In the genomic region with DNA sequence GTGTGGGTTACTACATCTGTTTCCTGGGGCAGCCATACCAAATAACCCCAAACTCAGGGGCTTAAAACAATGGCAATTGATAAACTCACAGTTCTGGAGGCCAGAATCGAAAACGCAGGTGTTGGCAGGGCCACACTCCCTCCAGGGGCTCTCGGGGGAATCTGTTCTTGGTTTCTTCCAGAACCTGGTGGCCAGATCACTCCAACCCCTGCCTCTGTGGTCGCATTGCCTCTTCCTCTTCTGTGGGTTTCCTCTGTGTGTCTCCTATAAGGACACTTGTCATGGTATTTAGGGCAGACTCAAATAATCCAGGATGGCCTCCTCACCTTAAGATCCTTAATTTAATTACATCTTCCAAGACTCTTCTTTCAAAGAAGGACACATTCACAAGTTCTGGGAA, we compare ENCODE assay signal across 27 cellular contexts.
"Had no signal": no experiment of that assay in that cellular context is flagged by ENCODE, and none has a peak within 500 bp of the region (broad histone marks: within the 10 kb centered on the region; RNA-seq: fewer than 3 reads in every experiment).

No MANE protein-coding gene starts in this region.

- H3K4me3 Mint-ChIP-seq: activated naive CD8-positive, alpha-beta T cell; activated T-cell treated with anti-CD3 and anti-CD28 coated beads, Interleukin-2, amount 50 U/mL, for 72 hours; naive B cell; nephron progenitor cell; stimulated activated effector memory CD8-positive, alpha-beta T cell treated with anti-CD3 and anti-CD28 coated beads, Interleukin-12 subunit alpha, Interleukin-12 subunit beta, amount 100 ng/mL, for 72 hours had no signal

- ATAC-seq: activated T-cell treated with anti-CD3 and anti-CD28 coated beads, Interleukin-2, amount 50 U/mL, for 72 hours; body of pancreas; sciatic nerve; stimulated activated effector memory CD8-positive, alpha-beta T cell treated with anti-CD3 and anti-CD28 coated beads, Interleukin-12 subunit alpha, Interleukin-12 subunit beta, amount 100 ng/mL, for 72 hours; upper lobe of right lung had no signal

- H3K27ac Mint-ChIP-seq: activated naive CD8-positive, alpha-beta T cell; activated T-cell treated with anti-CD3 and anti-CD28 coated beads, Interleukin-2, amount 50 U/mL, for 72 hours; nephron progenitor cell; progenitor cell of endocrine pancreas; stimulated activated effector memory CD8-positive, alpha-beta T cell treated with anti-CD3 and anti-CD28 coated beads, Interleukin-12 subunit alpha, Interleukin-12 subunit beta, amount 100 ng/mL, for 72 hours had no signal

- H3K4me1 ChIP-seq: body of pancreas, colonic mucosa, upper lobe of right lung had no signal

- FAIRE-seq: frontal cortex, islet of Langerhans had no signal

- H3K9me3 Mint-ChIP-seq: stimulated activated effector memory CD8-positive, alpha-beta T cell treated with anti-CD3 and anti-CD28 coated beads, Interleukin-12 subunit alpha, Interleukin-12 subunit beta, amount 100 ng/mL, for 72 hours had no signal

- H3K4me3 ChIP-seq: body of pancreas, cardiac muscle cell, colonic mucosa, left ventricle myocardium inferior, ovary, skin epidermis, stomach, thyroid gland, upper lobe of right lung had no signal

- H3K36me3 ChIP-seq: cardiac muscle cell, colonic mucosa, left ventricle myocardium inferior, ovary, stomach, thyroid gland, upper lobe of right lung had no signal

- H3K9me3 ChIP-seq: body of pancreas, colonic mucosa, left ventricle myocardium inferior, ovary, stomach, thyroid gland, upper lobe of right lung had no signal

- DNase-seq: activated CD4-positive, alpha-beta T cell treated with anti-CD3 and anti-CD28 coated beads for 4 hours; activated CD4-positive, alpha-beta T cell treated with anti-CD3 and anti-CD28 coated beads, Interleukin-2, amount 50 U/mL, for 4 hours; activated naive CD4-positive, alpha-beta T cell treated with Interleukin-2 at 50 U/mL for 16 hours; activated T-cell treated with anti-CD3 and anti-CD28 coated beads for 4 hours; activated T-cell treated with anti-CD3 and anti-CD28 coated beads, Interleukin-2, amount 50 U/mL, for 72 hours; aorta; body of pancreas; cerebellar nuclear complex; colonic mucosa; effector CD8-positive, alpha-beta T cell; left ventricle myocardium inferior; naive B cell; nephron progenitor cell; ovary; stimulated activated CD4-positive, alpha-beta T cell treated with anti-CD3 and anti-CD28 coated beads, Interleukin-4, amount 100 ng/mL, for 24 hours; stomach; T-helper 2 cell; thyroid gland; upper lobe of right lung had no signal

- H3K4me1 Mint-ChIP-seq: naive B cell; nephron progenitor cell; stimulated activated effector memory CD8-positive, alpha-beta T cell treated with anti-CD3 and anti-CD28 coated beads, Interleukin-12 subunit alpha, Interleukin-12 subunit beta, amount 100 ng/mL, for 72 hours had no signal

- H3K36me3 Mint-ChIP-seq: stimulated activated effector memory CD8-positive, alpha-beta T cell treated with anti-CD3 and anti-CD28 coated beads, Interleukin-12 subunit alpha, Interleukin-12 subunit beta, amount 100 ng/mL, for 72 hours had no signal

- H3K27ac ChIP-seq: body of pancreas, cardiac muscle cell, colonic mucosa, left ventricle myocardium inferior, ovary, skin epidermis, stomach, thyroid gland, upper lobe of right lung had no signal

- H3K27me3 ChIP-seq: body of pancreas, cardiac muscle cell, colonic mucosa, ovary, stomach, thyroid gland, upper lobe of right lung had no signal
